ENCODE assay signal across 12 cellular contexts in the genomic region with DNA sequence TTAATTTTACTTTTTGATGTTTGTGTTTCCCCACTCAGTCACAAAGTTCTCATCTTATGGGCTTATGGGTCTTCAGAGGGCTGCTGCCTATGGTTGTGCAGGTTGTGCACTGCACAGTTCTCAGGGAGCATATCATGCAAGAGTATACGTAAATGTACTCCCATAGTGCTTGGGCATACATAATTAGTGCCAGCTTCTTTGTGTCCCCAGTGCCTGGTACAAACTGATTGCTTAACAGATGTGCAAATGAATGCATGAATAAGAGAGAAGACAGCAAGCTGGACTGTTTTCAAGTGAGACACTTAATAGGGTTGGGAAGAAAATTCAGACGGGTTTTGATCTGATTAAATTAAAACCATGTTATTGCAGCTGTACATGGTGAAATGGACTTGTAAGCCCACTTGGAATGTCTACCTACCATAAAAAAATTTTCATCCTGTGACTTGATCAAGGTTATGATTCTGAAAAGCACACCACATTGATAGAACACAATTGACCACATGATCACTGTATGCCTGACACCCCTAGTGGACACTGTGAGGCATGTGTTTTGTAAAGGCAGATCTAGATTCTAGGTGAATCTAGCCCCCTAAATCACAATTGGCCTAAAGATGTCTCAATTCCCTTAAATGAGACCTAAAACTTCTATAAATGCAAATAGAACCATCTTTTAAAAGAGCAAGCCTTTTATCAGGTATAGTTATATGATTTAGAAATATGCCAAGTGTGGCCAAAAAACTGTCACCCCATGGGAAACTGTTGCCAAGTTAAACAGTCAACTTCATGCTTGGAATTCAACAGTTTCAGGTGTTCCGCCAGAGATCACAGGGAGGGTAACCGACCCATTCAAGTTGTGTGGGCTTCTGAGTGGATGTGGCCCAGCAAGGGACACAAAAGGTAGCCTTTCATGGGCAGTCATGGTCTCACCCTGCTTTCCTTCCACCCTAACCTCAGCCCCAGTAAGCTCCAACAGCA. TPM values are rescaled to one million over a fixed set of nuclear protein-coding genes. Genes with fewer than 3 reads are reported as not detected.
A peak's percentile ranks its signal among the peaks of the same experiment; 100 is the strongest.
DNase-seq lines count a peak whose midpoint lies in the region; ATAC-seq and TF ChIP-seq lines count a peak whose summit lies in the region.
"Had no signal": no experiment of that assay in that cellular context is flagged by ENCODE, and none has a peak within 500 bp of the region (broad histone marks: within the 10 kb centered on the region; RNA-seq: fewer than 3 reads in every experiment).

No MANE protein-coding gene starts in this region.

- TF ChIP-seq POLR2A in breast epithelium (IDR thresholded peaks at IDR 0.05) = no peak

- H3K9me3 ChIP-seq in breast epithelium = no peaks in the 10 kb centered on the region
- no peaks in the 10 kb centered on the region for H3K9me3 ChIP-seq in PC-3 (ENCODE audit: low read length)
- no peaks in the 10 kb centered on the region for H3K9me3 ChIP-seq in thoracic aorta

- H3K36me3 Mint-ChIP-seq in MCF 10A (ENCODE audit: insufficient read depth, unreplicated experiment) = no peaks in the 10 kb centered on the region
- no peaks in the 10 kb centered on the region for H3K36me3 Mint-ChIP-seq in activated naive CD8-positive, alpha-beta T cell treated with anti-CD3 and anti-CD28 coated beads for 36 hours
- H3K36me3 Mint-ChIP-seq: natural killer cell had no signal

- H3K4me2 ChIP-seq in PC-3 (ENCODE audit: low read length) = no peak overlapping the region

- H3F3A ChIP-seq in PC-3 (ENCODE audit: low read length, unreplicated experiment) = no peaks in the 10 kb centered on the region

- no peaks in the 10 kb centered on the region for H3K79me2 ChIP-seq in PC-3 (ENCODE audit: low read length)

- no peak overlapping the region for H3K27ac ChIP-seq in breast epithelium
- no peak overlapping the region for H3K27ac ChIP-seq in PC-3 (ENCODE audit: low read length)
- H3K27ac ChIP-seq in thoracic aorta = no peak overlapping the region

- H3K4me3 Mint-ChIP-seq in MCF 10A (ENCODE audit: unreplicated experiment) = no peak overlapping the region
- no peak overlapping the region for H3K4me3 Mint-ChIP-seq in activated naive CD8-positive, alpha-beta T cell treated with anti-CD3 and anti-CD28 coated beads for 36 hours
- H3K4me3 Mint-ChIP-seq: activated CD4-positive, alpha-beta T cell treated with anti-CD3 and anti-CD28 coated beads, Interleukin-2, amount 10 ng/mL, durations not matched to agents 7 days and 5 days; natural killer cell had no signal

- H4K20me1 ChIP-seq in PC-3 (ENCODE audit: low read length) = no peaks in the 10 kb centered on the region

- no TSS peak for BruUV-seq in MCF 10A (replicated peaks; lab: Mats Ljungman, UMichigan)
- no TSS peak for BruUV-seq in PC-3 (replicated peaks; lab: Mats Ljungman, UMichigan)

- H3K27me3 ChIP-seq in breast epithelium (no peaks in the 10 kb centered on the region), PC-3 (ENCODE audit: low read length) (no peaks in the 10 kb centered on the region), thoracic aorta (replicated peaks; ENCODE audit: insufficient read depth) (no peaks in the 10 kb centered on the region)

- no peak overlapping the region for H3K4me3 ChIP-seq in breast epithelium
- H3K4me3 ChIP-seq in PC-3 (ENCODE audit: low read length) = no peak overlapping the region
- no peak overlapping the region for H3K4me3 ChIP-seq in foreskin fibroblast (ENCODE audit: low read depth in 1 of 2, low read length in 2 of 2)
- H3K4me3 ChIP-seq in thoracic aorta = no peak overlapping the region

- H3K4me1 Mint-ChIP-seq in MCF 10A (ENCODE audit: insufficient read depth, unreplicated experiment) = no peaks in the 10 kb centered on the region
- peaks cover 5% of the 10 kb centered on the region for H3K4me1 Mint-ChIP-seq in activated naive CD8-positive, alpha-beta T cell treated with anti-CD3 and anti-CD28 coated beads for 36 hours
- H3K4me1 Mint-ChIP-seq: activated CD4-positive, alpha-beta T cell treated with anti-CD3 and anti-CD28 coated beads, Interleukin-2, amount 10 ng/mL, durations not matched to agents 7 days and 5 days had no signal

- intact Hi-C loops in MCF 10A (cut with micrococcal nuclease) (no loop called here), breast epithelium (cut with DNase I; ENCODE audit: low total_unique reads) (no loop called here), PC-3 (cut with micrococcal nuclease) (no loop called here)

- no peak for ATAC-seq in PC-3
- ATAC-seq in thoracic aorta (ENCODE audit: insufficient number of reproducible peaks, low FRiP score, low read depth) = no peak
- no peak for ATAC-seq in HG02763 (IDR thresholded peaks at IDR 0.05; ENCODE audit: unreplicated experiment)

- CTCF ChIA-PET in MCF 10A (lab: Yijun Ruan, JAX) = interaction anchor here (0.6 kb wide), 1 partner anchor 29 kb away, joined by 3 read pairs; no protein-coding TSS in a partner anchor
- CTCF ChIA-PET in PC-3 (lab: Charles Lee) = no interaction called here

- TF ChIP-seq CTCF in MCF 10A (IDR thresholded peaks at IDR 0.05; ENCODE audit: unreplicated experiment) (no peak), breast epithelium (IDR thresholded peaks at IDR 0.05) (no peak), PC-3 (conservative IDR thresholded peaks at IDR 0.05; ENCODE audit: low read depth, low read length) (peak; percentile 36; the same call in 1 of the 2 replicates), foreskin fibroblast (IDR thresholded peaks at IDR 0.05; ENCODE audit: low read depth, low read length) (peak; percentile 36), thoracic aorta (IDR thresholded peaks at IDR 0.05) (peak; percentile 11)

- H3K4me1 ChIP-seq in breast epithelium (no peaks in the 10 kb centered on the region), PC-3 (ENCODE audit: insufficient read depth, low read length) (peaks cover 13% of the 10 kb centered on the region), thoracic aorta (ENCODE audit: control insufficient read depth in 1 of 2, low read depth in 2 of 2) (peaks cover 4 to 12% of the 10 kb centered on the region in 2 donors)

- no peaks in the 10 kb centered on the region for H3K27me3 Mint-ChIP-seq in MCF 10A (ENCODE audit: insufficient read depth, unreplicated experiment)
- no peaks in the 10 kb centered on the region for H3K27me3 Mint-ChIP-seq in activated naive CD8-positive, alpha-beta T cell treated with anti-CD3 and anti-CD28 coated beads for 36 hours
- H3K27me3 Mint-ChIP-seq: activated CD4-positive, alpha-beta T cell treated with anti-CD3 and anti-CD28 coated beads, Interleukin-2, amount 10 ng/mL, durations not matched to agents 7 days and 5 days had no signal

- POLR2A ChIA-PET in MCF 10A (lab: Yijun Ruan, JAX) (no interaction called here), PC-3 (lab: Charles Lee; ENCODE audit: unreplicated experiment) (no interaction called here)

- H3K36me3 ChIP-seq in breast epithelium = no peaks in the 10 kb centered on the region
- H3K36me3 ChIP-seq in PC-3 (ENCODE audit: low read depth, low read length) = no peaks in the 10 kb centered on the region
- no peaks in the 10 kb centered on the region for H3K36me3 ChIP-seq in thoracic aorta

- DNase-seq in MCF 10A (ENCODE audit: unreplicated experiment) = peak; percentile 20
- DNase-seq in breast epithelium (ENCODE audit: low spot score in 2 of 2) = no peak
- DNase-seq in PC-3 = no peak
- no peak for DNase-seq in foreskin fibroblast
- no peak for DNase-seq in thoracic aorta (ENCODE audit: low spot score)
- no peak for DNase-seq in activated naive CD8-positive, alpha-beta T cell treated with anti-CD3 and anti-CD28 coated beads for 36 hours
- DNase-seq in UCSD-AML1 (lab: John Stamatoyannopoulos, UW; ENCODE audit: unreplicated experiment) = no peak
- DNase-seq: activated CD4-positive, alpha-beta T cell treated with anti-CD3 and anti-CD28 coated beads, Interleukin-2, amount 10 ng/mL, durations not matched to agents 7 days and 5 days; effector CD4-positive, alpha-beta T cell; natural killer cell; NCI-H1417 treated with DMSO at 0.1 percent for 48 hours had no signal

- H3K27ac Mint-ChIP-seq in MCF 10A (ENCODE audit: low read depth, unreplicated experiment) = no peak overlapping the region
- no peak overlapping the region for H3K27ac Mint-ChIP-seq in activated naive CD8-positive, alpha-beta T cell treated with anti-CD3 and anti-CD28 coated beads for 36 hours
- H3K27ac Mint-ChIP-seq: activated CD4-positive, alpha-beta T cell treated with anti-CD3 and anti-CD28 coated beads, Interleukin-2, amount 10 ng/mL, durations not matched to agents 7 days and 5 days; natural killer cell had no signal

- no peaks in the 10 kb centered on the region for H3K9me3 Mint-ChIP-seq in MCF 10A (ENCODE audit: unreplicated experiment)
- H3K9me3 Mint-ChIP-seq in activated naive CD8-positive, alpha-beta T cell treated with anti-CD3 and anti-CD28 coated beads for 36 hours = no peaks in the 10 kb centered on the region
- H3K9me3 Mint-ChIP-seq: activated CD4-positive, alpha-beta T cell treated with anti-CD3 and anti-CD28 coated beads, Interleukin-2, amount 10 ng/mL, durations not matched to agents 7 days and 5 days; natural killer cell had no signal

- no peak overlapping the region for H3K9ac ChIP-seq in PC-3 (ENCODE audit: low read length)

- no peaks in the 10 kb centered on the region for H3K9me2 ChIP-seq in PC-3 (replicated peaks; ENCODE audit: low read length)

- H2AFZ ChIP-seq in PC-3 (ENCODE audit: low read length) = no peak overlapping the region

RNA-seq across cellular contexts. Expression of a gene that starts 27.9 kb away (rescaled TPM):
- total RNA-seq in MCF 10A (2022) = 0.12 and 0.15 TPM in 2 replicates
- total RNA-seq in breast epithelium = 1 to 10 TPM; 2.2 to 7.9 (median 6.1) TPM
- total RNA-seq in PC-3 (2014; rRNA removed) = 1.1 and 1.6 TPM in 2 replicates
- 10 to 100 TPM in 1 of 2 donors, 1 to 10 TPM in 1; 4.2 to 13.7 TPM for total RNA-seq in thoracic aorta
- under 1 TPM; 0.21 to 0.30 TPM for total RNA-seq in activated naive CD8-positive, alpha-beta T cell treated with anti-CD3 and anti-CD28 coated beads for 36 hours
- total RNA-seq: activated CD4-positive, alpha-beta T cell treated with anti-CD3 and anti-CD28 coated beads, Interleukin-2, amount 10 ng/mL, durations not matched to agents 7 days and 5 days; natural killer cell had no signal

Comparison
In these comparisons a context has a peak if more than half of its experiments do, and no peak if none do; other contexts are left out.
1. CTCF ChIP-seq: peak in PC-3 (single experiment), foreskin fibroblast (single experiment) and thoracic aorta (single experiment); none in MCF 10A (single experiment) and breast epithelium (0 of 3).